ENCODE assay signal across 8 cellular contexts in genomic region chr12:82687020-82687951, GRCh38. TPM values are rescaled to one million over a fixed set of nuclear protein-coding genes. Genes with fewer than 3 reads are reported as not detected.
DNase-seq lines count a peak whose midpoint lies in the region; ATAC-seq, FAIRE-seq and TF ChIP-seq lines count a peak whose summit lies in the region.

No MANE protein-coding gene starts in this region.

- no peak for DNase-seq in AG04449 (ENCODE audit: low read depth, low spot score)
- peak; percentile 84 for DNase-seq in NCI-H748 (lab: John Stamatoyannopoulos, UW; ENCODE audit: unreplicated experiment)
- peak; percentile 15 for DNase-seq in activated CD8-positive, alpha-beta memory T cell treated with anti-CD3 and anti-CD28 coated beads, Interleukin-2, amount 50 U/mL, for 24 hours (ENCODE audit: extremely low read depth)
- DNase-seq in endothelial cell of umbilical vein (ENCODE audit: low read depth, low spot score), result no peak
- DNase-seq in stimulated activated CD8-positive, alpha-beta memory T cell treated with anti-CD3 and anti-CD28 coated beads, Interleukin-7, amount 100 ng/mL, for 4 hours (ENCODE audit: low read depth in 2 of 2), result peak; percentile 35 to 40

- no peaks in the 10 kb centered on the region for H4K20me1 ChIP-seq in endothelial cell of umbilical vein (replicated peaks; ENCODE audit: control insufficient read depth, extremely low read depth, insufficient read depth, low read length)

- FAIRE-seq in endothelial cell of umbilical vein (lab: Jason Lieb, UNC), result peak; percentile 56

- POLR2A ChIA-PET in AG04449 (lab: Yijun Ruan, JAX) (no interaction called here), endothelial cell of umbilical vein (lab: Charles Lee) (interaction anchor here (1.8 kb wide), 1 partner anchor 329 kb away, joined by 6 read pairs; the partner anchor contains the start of genes CCDC59 and METTL25)

- H3K4me1 ChIP-seq in endothelial cell of umbilical vein (ENCODE audit: control insufficient read depth, extremely low read depth, insufficient read depth, low read length), result peaks cover 14% of the 10 kb centered on the region
- peaks cover 29% of the 10 kb centered on the region for H3K4me1 ChIP-seq in muscle layer of colon (ENCODE audit: insufficient read depth, low read length)

- CTCF ChIA-PET in AG04449 (lab: Yijun Ruan, JAX), result interaction anchor here (2.1 to 3.8 kb wide), 6 partner anchors 10 to 1821 kb away, joined by 8 to 39 read pairs (median 18); no protein-coding TSS in a partner anchor
- CTCF ChIA-PET in endothelial cell of umbilical vein (lab: Charles Lee), result interaction anchor here (1.2 to 4.1 kb wide), 15 partner anchors 8 to 1815 kb away, joined by 4 to 86 read pairs (median 12); partner anchors contain the start of genes CCDC59 and METTL25

- H3K9me3 ChIP-seq in endothelial cell of umbilical vein (replicated peaks; ENCODE audit: control insufficient read depth, insufficient read depth, low read length) (no peaks in the 10 kb centered on the region), muscle layer of colon (ENCODE audit: low read length) (no peaks in the 10 kb centered on the region)

- intact Hi-C loops in endothelial cell of umbilical vein (cut with micrococcal nuclease), result loop anchor here (2.0 to 10.0 kb wide), 6 partner anchors 50 to 1268 kb away; no protein-coding TSS in a partner anchor

- BruUV-seq in endothelial cell of umbilical vein (replicated peaks; lab: Mats Ljungman, UMichigan), result no TSS peak

- peak overlapping the region; percentile 89 for H3K4me2 ChIP-seq in endothelial cell of umbilical vein (ENCODE audit: insufficient read depth, low read length)

- peak overlapping the region; percentile 99 for H2AFZ ChIP-seq in endothelial cell of umbilical vein (ENCODE audit: low read depth, low read length)

- no peak for TF ChIP-seq CTCF in AG04449 (IDR thresholded peaks at IDR 0.05; ENCODE audit: insufficient read depth, low read length, missing control alignments)
- no peak for TF ChIP-seq CTCF in endothelial cell of umbilical vein (IDR thresholded peaks at IDR 0.05; ENCODE audit: extremely low read depth in 1 of 2, insufficient read depth in 1 of 2, low read depth in 1 of 2, low read length in 2 of 2)

- peaks cover 2 to 8% of the 10 kb centered on the region in 2 experiments for H3K27me3 ChIP-seq in endothelial cell of umbilical vein (ENCODE audit: control insufficient read depth in 2 of 2, insufficient read depth in 2 of 2, low read length in 2 of 2)
- H3K27me3 ChIP-seq in muscle layer of colon (ENCODE audit: control insufficient read depth in 1 of 2, insufficient read depth in 2 of 2, low read length in 2 of 2), result no peaks in the 10 kb centered on the region

- H3K36me3 ChIP-seq in endothelial cell of umbilical vein (ENCODE audit: control insufficient read depth in 2 of 2, extremely low read depth in 1 of 2, insufficient read depth in 2 of 2, low read length in 2 of 2) (no peaks in the 10 kb centered on the region), muscle layer of colon (ENCODE audit: insufficient read depth, low read length) (peaks cover 4% of the 10 kb centered on the region)

- dilution Hi-C loops in endothelial cell of umbilical vein (cut with MboI; ENCODE audit: extremely low pct_ligation_motif_present, low sequenced_read_pairs), result no loop called here

- peak overlapping the region; percentile 95 for H3K4me3 ChIP-seq in AG04449 (ENCODE audit: low read depth, low read length)
- peak overlapping the region; percentile 41 to 77 (median 71) for H3K4me3 ChIP-seq in endothelial cell of umbilical vein (replicated peaks in 1 of 3; ENCODE audit: insufficient read depth in 1 of 3, low read depth in 1 of 3, low read length in 3 of 3)
- peak overlapping the region; percentile 87 to 98 for H3K4me3 ChIP-seq in muscle layer of colon (ENCODE audit: low read depth in 1 of 2, low read length in 2 of 2)

- no peak overlapping the region for H3K27ac ChIP-seq in endothelial cell of umbilical vein (ENCODE audit: insufficient read depth, low read depth, low read length)
- peak overlapping the region; percentile 99 for H3K27ac ChIP-seq in muscle layer of colon (ENCODE audit: low read depth, low read length)

- TF ChIP-seq POLR2A in endothelial cell of umbilical vein (IDR thresholded peaks at IDR 0.05; ENCODE audit: low read depth, low read length), result no peak

- no peaks in the 10 kb centered on the region for H3K9me1 ChIP-seq in endothelial cell of umbilical vein (replicated peaks; ENCODE audit: control insufficient read depth, extremely low read depth, insufficient read depth, low read length)

- H3K9ac ChIP-seq in endothelial cell of umbilical vein (replicated peaks; ENCODE audit: extremely low read depth, insufficient read depth, low read length), result peak overlapping the region; percentile 34
- H3K9ac ChIP-seq in muscle layer of colon (ENCODE audit: low read length), result peak overlapping the region; percentile 62

- ATAC-seq in GM19035 (IDR thresholded peaks at IDR 0.05; ENCODE audit: unreplicated experiment), result peak; percentile 47
- ATAC-seq in HG03175 (IDR thresholded peaks at IDR 0.05; ENCODE audit: unreplicated experiment), result peak; percentile 43

- H3K79me2 ChIP-seq in endothelial cell of umbilical vein (ENCODE audit: control insufficient read depth, insufficient read depth, low read length), result no peaks in the 10 kb centered on the region

TF ChIP-seq in endothelial cell of umbilical vein, 7 proteins besides CTCF, POLR2A, EP300 and RAD21:
- TF ChIP-seq FOS (IDR thresholded peaks at IDR 0.05; ENCODE audit: borderline replicate concordance, insufficient read depth, low read length) (no peak), MAX (IDR thresholded peaks at IDR 0.05; ENCODE audit: insufficient read depth, insufficient read length) (no peak), JUN (IDR thresholded peaks at IDR 0.05; ENCODE audit: borderline replicate concordance, insufficient read depth, insufficient read length, low read depth) (no peak), POLR2AphosphoS5 (IDR thresholded peaks at IDR 0.05; ENCODE audit: insufficient read depth, low read depth, low read length) (peak; percentile 37), GATA2 (IDR thresholded peaks at IDR 0.05; ENCODE audit: insufficient read depth, insufficient read length, low read depth, low read length) (no peak), MYC (IDR thresholded peaks at IDR 0.05; ENCODE audit: low read depth, low read length) (no peak)

RNA-seq across cellular contexts. Expression of gene TMTC2, which starts 0.6 kb away (rescaled TPM):
- 5.9 and 7.8 TPM in 2 replicates for total RNA-seq in endothelial cell of umbilical vein
- polyA plus RNA-seq in endothelial cell of umbilical vein, result 3.4 and 4.1 TPM in 2 replicates
- 2.4 and 2.5 TPM in 2 replicates for polyA plus RNA-seq in endothelial cell of umbilical vein (2011; cell fraction: cytosol; rRNA removed)
- 7.5 and 7.8 TPM in 2 replicates for polyA plus RNA-seq in endothelial cell of umbilical vein (2011; cell fraction: nucleus; rRNA removed)
- 4.4 and 5.0 TPM in 2 replicates for polyA plus RNA-seq in endothelial cell of umbilical vein (2012)
- 16.5 and 18.5 TPM in 2 replicates for polyA minus RNA-seq in endothelial cell of umbilical vein
- 1.0 TPM for polyA minus RNA-seq in endothelial cell of umbilical vein (2011; cell fraction: cytosol; rRNA and poly(A)+ RNA removed)
- 23.5 and 26.7 TPM in 2 replicates for polyA minus RNA-seq in endothelial cell of umbilical vein (2011; cell fraction: nucleus; rRNA and poly(A)+ RNA removed)

Comparison
In these comparisons a context has a peak if more than half of its experiments do, and no peak if none do; other contexts are left out.
1. DNase-seq: peak in NCI-H748 (single experiment), activated CD8-positive, alpha-beta memory T cell treated with anti-CD3 and anti-CD28 coated beads, Interleukin-2, amount 50 U/mL, for 24 hours (single experiment) and stimulated activated CD8-positive, alpha-beta memory T cell treated with anti-CD3 and anti-CD28 coated beads, Interleukin-7, amount 100 ng/mL, for 4 hours (2 of 2); none in AG04449 (single experiment) and endothelial cell of umbilical vein (single experiment).
2. Peak in every context shown above with its lines, with median percentiles within 50 percentile points of each other: H3K4me3 ChIP-seq.